35 cellular contexts compared by ENCODE assay signal in the genomic region with DNA sequence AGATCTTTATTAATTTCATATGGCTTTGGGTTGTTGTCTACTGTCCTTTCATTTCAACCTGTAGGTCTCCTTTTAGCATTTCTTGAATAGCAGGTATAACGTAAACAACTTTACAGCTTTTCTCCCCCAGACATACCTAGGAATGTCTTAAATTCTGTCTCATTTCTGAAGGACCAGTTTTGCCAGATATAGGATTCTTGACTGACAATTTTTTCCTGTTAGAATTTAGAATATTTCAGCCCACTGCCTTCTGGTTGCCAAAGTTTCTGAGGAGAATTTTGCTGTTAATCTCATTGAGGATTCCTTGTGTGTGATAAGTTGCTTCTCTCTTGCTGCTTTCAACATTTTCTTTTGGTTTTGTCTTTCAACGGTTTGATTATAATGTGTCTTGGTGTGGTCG.
"Had no signal": no experiment of that assay in that cellular context is flagged by ENCODE, and none has a peak within 500 bp of the region (broad histone marks: within the 10 kb centered on the region; RNA-seq: fewer than 3 reads in every experiment).

No MANE protein-coding gene starts in this region.

- H3K27me3 ChIP-seq: MG63 had no signal

- H3K9ac ChIP-seq: KMS-11 had no signal

- DNase-seq: Karpas-422, Kasumi-1, MG63, MM.1S, MV-4-11, NCI-H1048, NCI-H1092, NCI-H1092 treated with DMSO at 0.1 percent for 48 hours, NCI-H1105, NCI-H1105 treated with DMSO at 0.1 percent for 48 hours, NCI-H1417, NCI-H1417 treated with DMSO at 0.1 percent for 48 hours, NCI-H1436, NCI-H1436 treated with DMSO at 0.1 percent for 48 hours, NCI-H146, NCI-H1694, NCI-H187, NCI-H187 treated with DMSO at 0.1 percent for 48 hours, NCI-H1930, NCI-H2029, NCI-H2029 treated with DMSO at 0.1 percent for 48 hours, NCI-H2081, NCI-H2081 treated with DMSO at 0.1 percent for 48 hours, NCI-H2107, NCI-H2171, NCI-H2171 treated with DMSO at 0.1 percent for 48 hours, NCI-H2227 treated with DMSO at 0.1 percent for 48 hours, NCI-H226, NCI-H345, NCI-H446, NCI-H446 treated with DMSO at 0.1 percent for 48 hours, NCI-H510A, NCI-H510A treated with DMSO at 0.1 percent for 48 hours, NCI-H524 had no signal

- H3K36me3 ChIP-seq: MG63 had no signal

- H3K27ac ChIP-seq: KMS-11 had no signal

- H3K4me3 ChIP-seq: MG63 had no signal

- H3K4me2 ChIP-seq: KMS-11 had no signal
